In the genomic region with DNA sequence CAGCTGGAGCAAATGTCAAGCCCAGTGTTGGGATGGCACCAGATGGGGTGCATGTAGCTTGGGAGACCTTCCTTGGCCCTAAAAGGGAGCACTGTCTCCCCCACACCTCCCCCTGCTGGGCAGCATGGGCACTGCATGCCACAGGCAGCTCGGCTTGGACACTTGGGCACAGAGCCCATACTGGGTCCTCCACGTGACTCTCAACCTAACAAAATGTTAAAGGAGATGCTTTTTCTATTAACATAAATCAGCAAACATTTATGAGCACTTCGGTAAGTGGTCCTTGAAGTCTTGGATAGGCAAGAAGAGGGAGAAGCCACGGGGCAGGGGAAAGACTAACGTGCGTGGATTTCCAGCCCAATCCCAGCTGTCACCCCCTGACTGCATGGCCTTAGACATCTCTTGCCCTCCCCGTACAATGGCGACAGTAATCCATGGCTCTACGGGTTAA, we compare ENCODE assay signal across 8 cellular contexts. TPM values are rescaled to one million over a fixed set of nuclear protein-coding genes. Genes with fewer than 3 reads are reported as not detected.
DNase-seq lines count a peak whose midpoint lies in the region; ATAC-seq, FAIRE-seq and TF ChIP-seq lines count a peak whose summit lies in the region.

No MANE protein-coding gene starts in this region.

- no peaks in the 10 kb centered on the region for H3K9me2 ChIP-seq in PC-3 (replicated peaks; ENCODE audit: low read length)

- no peaks in the 10 kb centered on the region for H3K27me3 ChIP-seq in GM06990 (replicated peaks; ENCODE audit: control insufficient read depth, insufficient read depth, low read length)
- no peaks in the 10 kb centered on the region for H3K27me3 ChIP-seq in PC-3 (ENCODE audit: low read length)
- no peaks in the 10 kb centered on the region for H3K27me3 ChIP-seq in pancreas

- H3K4me1 ChIP-seq in PC-3 (ENCODE audit: insufficient read depth, low read length) (0 out of 2 replicates have a peak, but pooled peaks cover 5% of the 10 kb centered on the region), pancreas (no peaks in the 10 kb centered on the region)

- H3F3A ChIP-seq in PC-3 (ENCODE audit: low read length, unreplicated experiment): no peaks in the 10 kb centered on the region

- 42 to 50% methylated on average over 9 of the region's 9 CpGs for WGBS in pancreas, 2 donors

- no peaks in the 10 kb centered on the region for H3K9me3 Mint-ChIP-seq in activated T-helper 1 cell treated with anti-CD3 and anti-CD28 coated beads, Interleukin-12 subunit alpha, Interleukin-12 subunit beta, Interleukin-2, Interleukin-4 antibody, amounts not matched to agents 30 ng/mL and 10 ng/mL and 1 ng/mL, durations not matched to agents 14 hours and 24 hours and 36 hours
- H3K9me3 Mint-ChIP-seq in type B pancreatic cell: no peaks in the 10 kb centered on the region

- CTCF ChIA-PET in PC-3 (lab: Charles Lee): interaction anchor here (0.6 to 3.9 kb wide), 3 partner anchors 13 to 151 kb away, joined by 3 to 23 read pairs (median 5); no protein-coding TSS in a partner anchor

- intact Hi-C loops in PC-3 (cut with micrococcal nuclease): loop anchor here (10.0 kb wide), 1 partner anchor 191 kb away; no protein-coding TSS in a partner anchor
- intact Hi-C loops in activated T-helper 1 cell treated with anti-CD3 and anti-CD28 coated beads, Interleukin-12 subunit alpha, Interleukin-12 subunit beta, Interleukin-2, Interleukin-4 antibody, amounts not matched to agents 30 ng/mL and 10 ng/mL and 1 ng/mL, durations not matched to agents 14 hours and 24 hours and 36 hours (cut with micrococcal nuclease): loop anchor here (1.0 kb wide), 2 partner anchors 22 to 188 kb away; no protein-coding TSS in a partner anchor
- intact Hi-C loops in pancreas (cut with DNase I): no loop called here

- no peaks in the 10 kb centered on the region for H3K36me3 ChIP-seq in GM06990 (ENCODE audit: control insufficient read depth, insufficient read depth, low read length)
- H3K36me3 ChIP-seq in PC-3 (ENCODE audit: low read depth, low read length): no peaks in the 10 kb centered on the region
- no peaks in the 10 kb centered on the region for H3K36me3 ChIP-seq in pancreas

- DNase-seq in GM06990 (ENCODE audit: extremely low read depth, insufficient read length) (peak; percentile 47), PC-3 (peak; percentile 66), fibroblast of villous mesenchyme (ENCODE audit: low read depth) (peak; percentile 57), pancreas (peak; percentile 46 to 91 (median 84)), type B pancreatic cell (ENCODE audit: extremely low spot score, unreplicated experiment) (no peak)
- DNase-seq in activated T-helper 1 cell treated with anti-CD3 and anti-CD28 coated beads, Interleukin-12 subunit alpha, Interleukin-12 subunit beta, Interleukin-2, Interleukin-4 antibody, amounts not matched to agents 30 ng/mL and 10 ng/mL and 1 ng/mL, durations not matched to agents 14 hours and 24 hours and 36 hours (ENCODE audit: low spot score): peak; percentile 55

- H3K27me3 Mint-ChIP-seq in activated T-helper 1 cell treated with anti-CD3 and anti-CD28 coated beads, Interleukin-12 subunit alpha, Interleukin-12 subunit beta, Interleukin-2, Interleukin-4 antibody, amounts not matched to agents 30 ng/mL and 10 ng/mL and 1 ng/mL, durations not matched to agents 14 hours and 24 hours and 36 hours (ENCODE audit: insufficient read depth): no peaks in the 10 kb centered on the region
- H3K27me3 Mint-ChIP-seq in type B pancreatic cell: no peaks in the 10 kb centered on the region

- no peak overlapping the region for H3K4me3 Mint-ChIP-seq in activated T-helper 1 cell treated with anti-CD3 and anti-CD28 coated beads, Interleukin-12 subunit alpha, Interleukin-12 subunit beta, Interleukin-2, Interleukin-4 antibody, amounts not matched to agents 30 ng/mL and 10 ng/mL and 1 ng/mL, durations not matched to agents 14 hours and 24 hours and 36 hours
- H3K4me3 Mint-ChIP-seq in type B pancreatic cell: no peak overlapping the region

- no peaks in the 10 kb centered on the region for H3K4me1 Mint-ChIP-seq in activated T-helper 1 cell treated with anti-CD3 and anti-CD28 coated beads, Interleukin-12 subunit alpha, Interleukin-12 subunit beta, Interleukin-2, Interleukin-4 antibody, amounts not matched to agents 30 ng/mL and 10 ng/mL and 1 ng/mL, durations not matched to agents 14 hours and 24 hours and 36 hours (ENCODE audit: low read depth)
- H3K4me1 Mint-ChIP-seq in type B pancreatic cell (ENCODE audit: unreplicated experiment): no peaks in the 10 kb centered on the region

- H3K27ac ChIP-seq in PC-3 (ENCODE audit: low read length) (no peak overlapping the region), pancreas (no peak overlapping the region)

- no peaks in the 10 kb centered on the region for H4K20me1 ChIP-seq in PC-3 (ENCODE audit: low read length)

- POLR2A ChIA-PET in PC-3 (lab: Charles Lee; ENCODE audit: unreplicated experiment): no interaction called here

- H3K4me3 ChIP-seq in GM06990 (replicated peaks; ENCODE audit: low read depth, low read length) (no peak overlapping the region), PC-3 (ENCODE audit: low read length) (no peak overlapping the region), fibroblast of villous mesenchyme (ENCODE audit: low read depth, low read length) (no peak overlapping the region), pancreas (no peak overlapping the region)

- no peak overlapping the region for H3K4me2 ChIP-seq in PC-3 (ENCODE audit: low read length)

- H3K27ac Mint-ChIP-seq in activated T-helper 1 cell treated with anti-CD3 and anti-CD28 coated beads, Interleukin-12 subunit alpha, Interleukin-12 subunit beta, Interleukin-2, Interleukin-4 antibody, amounts not matched to agents 30 ng/mL and 10 ng/mL and 1 ng/mL, durations not matched to agents 14 hours and 24 hours and 36 hours: no peak overlapping the region
- H3K27ac Mint-ChIP-seq in type B pancreatic cell: no peak overlapping the region

- ATAC-seq in HG02759 (IDR thresholded peaks at IDR 0.05; ENCODE audit: unreplicated experiment) (peak; percentile 78), PC-3 (0 out of 2 replicates have a peak, but pooled peaks have one; percentile 5), pancreas (peak; percentile 73 to 91 (median 76)), HG02610 (IDR thresholded peaks at IDR 0.05; ENCODE audit: unreplicated experiment) (no peak)

- H3K36me3 Mint-ChIP-seq in activated T-helper 1 cell treated with anti-CD3 and anti-CD28 coated beads, Interleukin-12 subunit alpha, Interleukin-12 subunit beta, Interleukin-2, Interleukin-4 antibody, amounts not matched to agents 30 ng/mL and 10 ng/mL and 1 ng/mL, durations not matched to agents 14 hours and 24 hours and 36 hours (ENCODE audit: low read depth): no peaks in the 10 kb centered on the region
- H3K36me3 Mint-ChIP-seq in type B pancreatic cell: peaks cover 5% of the 10 kb centered on the region

- no peak overlapping the region for H2AFZ ChIP-seq in PC-3 (ENCODE audit: low read length)

- BruUV-seq in PC-3 (replicated peaks; lab: Mats Ljungman, UMichigan): no TSS peak

- no peak overlapping the region for H3K9ac ChIP-seq in PC-3 (ENCODE audit: low read length)

- TF ChIP-seq CTCF in GM06990 (IDR thresholded peaks at IDR 0.05; ENCODE audit: insufficient read depth, low read length, poor library complexity, severe bottlenecking) (peak; percentile 98), PC-3 (conservative IDR thresholded peaks at IDR 0.05; ENCODE audit: low read depth, low read length) (peak; percentile 87), fibroblast of villous mesenchyme (IDR thresholded peaks at IDR 0.05; ENCODE audit: insufficient read depth, low read depth, low read length) (peak; percentile 99), pancreas (IDR thresholded peaks at IDR 0.05) (peak; percentile 90 to 96 (median 90)), type B pancreatic cell (conservative IDR thresholded peaks at IDR 0.05) (peak; percentile 89)

- H3K9me3 ChIP-seq in PC-3 (ENCODE audit: low read length): no peaks in the 10 kb centered on the region
- H3K9me3 ChIP-seq in pancreas: no peaks in the 10 kb centered on the region

- no peaks in the 10 kb centered on the region for H3K79me2 ChIP-seq in PC-3 (ENCODE audit: low read length)

- no peak for FAIRE-seq in pancreas (lab: Jason Lieb, UNC)

RNA-seq across cellular contexts. Expression of a gene that starts 23.9 kb away (rescaled TPM):
- total RNA-seq in PC-3 (2014; rRNA removed) (26.5 and 35.9 TPM in 2 replicates), fibroblast of villous mesenchyme (26.1 and 33.2 TPM in 2 replicates), pancreas (10 to 100 TPM; 25.9 to 40.3 (median 30.6) TPM), type B pancreatic cell (ENCODE audit: low replicate concordance) (34.4 and 35.2 TPM in 2 replicates)
- total RNA-seq in activated T-helper 1 cell treated with anti-CD3 and anti-CD28 coated beads, Interleukin-12 subunit alpha, Interleukin-12 subunit beta, Interleukin-2, Interleukin-4 antibody, amounts not matched to agents 30 ng/mL and 10 ng/mL and 1 ng/mL, durations not matched to agents 14 hours and 24 hours and 36 hours: 39.8 and 44.6 TPM in 2 replicates
- polyA plus RNA-seq in pancreas: 10 to 100 TPM; 10.7 to 18.6 TPM

RNA-seq across cellular contexts. Expression of a gene that starts 37.3 kb away (rescaled TPM):
- total RNA-seq in PC-3 (2014; rRNA removed) (2.2 and 5.9 TPM in 2 replicates), fibroblast of villous mesenchyme (25.4 and 28.9 TPM in 2 replicates), pancreas (10 to 100 TPM in 1 of 6 donors, 1 to 10 TPM in 4, under 1 TPM in 1; 0.83 to 10.6 (median 4.1) TPM), type B pancreatic cell (ENCODE audit: low replicate concordance) (1.1 and 17.6 TPM in 2 replicates)
- total RNA-seq in activated T-helper 1 cell treated with anti-CD3 and anti-CD28 coated beads, Interleukin-12 subunit alpha, Interleukin-12 subunit beta, Interleukin-2, Interleukin-4 antibody, amounts not matched to agents 30 ng/mL and 10 ng/mL and 1 ng/mL, durations not matched to agents 14 hours and 24 hours and 36 hours: 1.1 and 1.4 TPM in 2 replicates
- polyA plus RNA-seq in pancreas: 1 to 10 TPM; 3.4 to 5.3 TPM

Comparison
In these comparisons a context has a peak if more than half of its experiments do, and no peak if none do; other contexts are left out.
1. intact Hi-C loops: an anchor here in PC-3 (10.0 kb wide) and activated T-helper 1 cell treated with anti-CD3 and anti-CD28 coated beads, Interleukin-12 subunit alpha, Interleukin-12 subunit beta, Interleukin-2, Interleukin-4 antibody, amounts not matched to agents 30 ng/mL and 10 ng/mL and 1 ng/mL, durations not matched to agents 14 hours and 24 hours and 36 hours (1.0 kb wide); none called in pancreas.